Comparison of ENCODE assay signal across 1 cellular context in the genomic region with DNA sequence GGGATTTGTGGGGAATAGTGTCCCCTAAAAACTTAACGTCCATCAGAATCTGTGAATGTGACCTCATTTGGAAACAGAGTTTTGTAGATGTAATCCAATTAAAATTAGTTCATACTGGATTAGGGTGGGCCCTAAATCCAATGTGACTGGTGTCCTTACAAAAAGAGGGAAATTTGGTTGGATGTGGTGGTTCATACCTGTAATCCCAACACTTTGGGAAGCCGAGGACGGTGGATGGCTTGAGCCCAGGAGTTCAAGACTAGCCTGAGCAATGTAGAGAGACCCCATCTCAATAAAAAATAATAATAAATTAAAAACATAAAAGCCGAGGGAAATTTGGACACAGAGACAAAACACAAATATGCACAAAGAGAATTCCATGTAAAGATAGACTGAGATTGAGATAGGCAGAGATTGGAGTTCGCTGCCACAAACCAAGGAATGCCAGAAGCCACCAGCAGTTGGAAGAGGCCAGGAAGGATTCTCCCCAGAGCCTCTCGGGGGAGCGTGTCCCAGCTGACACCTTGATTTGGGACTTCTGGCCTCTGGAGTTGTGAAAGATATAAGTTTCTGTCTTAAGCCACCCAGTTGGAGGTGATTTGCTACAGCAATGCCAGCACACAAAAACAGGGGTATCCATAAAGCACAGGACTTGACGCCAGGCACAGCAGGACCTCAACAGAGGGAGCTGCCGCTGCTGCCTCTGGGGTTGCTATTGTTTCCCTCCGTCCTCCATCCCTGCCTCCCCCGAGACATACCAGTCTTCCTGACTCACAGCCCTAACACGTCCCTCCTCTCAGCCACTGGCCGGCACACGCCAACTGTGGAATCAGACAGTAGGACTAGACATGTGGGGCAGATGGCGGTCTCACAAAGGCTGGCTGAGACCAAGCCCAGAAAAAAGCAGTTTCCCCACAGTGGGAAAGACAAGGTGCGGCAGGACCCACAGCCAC.
TF ChIP-seq lines count a peak whose summit lies in the region.

No MANE protein-coding gene starts in this region.

TF ChIP-seq in HepG2, 621 proteins besides CTCF, POLR2A, EP300 and RAD21 (continued from another document and continues in another):
- TF ChIP-seq, protein P1, sequence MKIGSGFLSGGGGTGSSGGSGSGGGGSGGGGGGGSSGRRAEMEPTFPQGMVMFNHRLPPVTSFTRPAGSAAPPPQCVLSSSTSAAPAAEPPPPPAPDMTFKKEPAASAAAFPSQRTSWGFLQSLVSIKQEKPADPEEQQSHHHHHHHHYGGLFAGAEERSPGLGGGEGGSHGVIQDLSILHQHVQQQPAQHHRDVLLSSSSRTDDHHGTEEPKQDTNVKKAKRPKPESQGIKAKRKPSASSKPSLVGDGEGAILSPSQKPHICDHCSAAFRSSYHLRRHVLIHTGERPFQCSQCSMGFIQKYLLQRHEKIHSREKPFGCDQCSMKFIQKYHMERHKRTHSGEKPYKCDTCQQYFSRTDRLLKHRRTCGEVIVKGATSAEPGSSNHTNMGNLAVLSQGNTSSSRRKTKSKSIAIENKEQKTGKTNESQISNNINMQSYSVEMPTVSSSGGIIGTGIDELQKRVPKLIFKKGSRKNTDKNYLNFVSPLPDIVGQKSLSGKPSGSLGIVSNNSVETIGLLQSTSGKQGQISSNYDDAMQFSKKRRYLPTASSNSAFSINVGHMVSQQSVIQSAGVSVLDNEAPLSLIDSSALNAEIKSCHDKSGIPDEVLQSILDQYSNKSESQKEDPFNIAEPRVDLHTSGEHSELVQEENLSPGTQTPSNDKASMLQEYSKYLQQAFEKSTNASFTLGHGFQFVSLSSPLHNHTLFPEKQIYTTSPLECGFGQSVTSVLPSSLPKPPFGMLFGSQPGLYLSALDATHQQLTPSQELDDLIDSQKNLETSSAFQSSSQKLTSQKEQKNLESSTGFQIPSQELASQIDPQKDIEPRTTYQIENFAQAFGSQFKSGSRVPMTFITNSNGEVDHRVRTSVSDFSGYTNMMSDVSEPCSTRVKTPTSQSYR (CRISPR knock-in tag; IDR thresholded peaks at IDR 0.05; ENCODE audit: borderline replicate concordance): no peak
- TF ChIP-seq SMAD3 (CRISPR knock-in tag; IDR thresholded peaks at IDR 0.05): no peak
- TF ChIP-seq IKZF4 (CRISPR knock-in tag; IDR thresholded peaks at IDR 0.05; ENCODE audit: borderline replicate concordance, low read depth, not compliant biosample characterization): no peak
- TF ChIP-seq, protein P2, sequence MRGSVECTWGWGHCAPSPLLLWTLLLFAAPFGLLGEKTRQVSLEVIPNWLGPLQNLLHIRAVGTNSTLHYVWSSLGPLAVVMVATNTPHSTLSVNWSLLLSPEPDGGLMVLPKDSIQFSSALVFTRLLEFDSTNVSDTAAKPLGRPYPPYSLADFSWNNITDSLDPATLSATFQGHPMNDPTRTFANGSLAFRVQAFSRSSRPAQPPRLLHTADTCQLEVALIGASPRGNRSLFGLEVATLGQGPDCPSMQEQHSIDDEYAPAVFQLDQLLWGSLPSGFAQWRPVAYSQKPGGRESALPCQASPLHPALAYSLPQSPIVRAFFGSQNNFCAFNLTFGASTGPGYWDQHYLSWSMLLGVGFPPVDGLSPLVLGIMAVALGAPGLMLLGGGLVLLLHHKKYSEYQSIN (CRISPR knock-in tag; IDR thresholded peaks at IDR 0.05; ENCODE audit: borderline replicate concordance): no peak
- TF ChIP-seq FOXK1 (CRISPR knock-in tag; IDR thresholded peaks at IDR 0.05; ENCODE audit: borderline replicate concordance, low read depth): no peak
- no peak for TF ChIP-seq RAD51 (IDR thresholded peaks at IDR 0.05; ENCODE audit: borderline replicate concordance)
- TF ChIP-seq ZNF547 (CRISPR knock-in tag; IDR thresholded peaks at IDR 0.05): no peak
- TF ChIP-seq, protein P3, sequence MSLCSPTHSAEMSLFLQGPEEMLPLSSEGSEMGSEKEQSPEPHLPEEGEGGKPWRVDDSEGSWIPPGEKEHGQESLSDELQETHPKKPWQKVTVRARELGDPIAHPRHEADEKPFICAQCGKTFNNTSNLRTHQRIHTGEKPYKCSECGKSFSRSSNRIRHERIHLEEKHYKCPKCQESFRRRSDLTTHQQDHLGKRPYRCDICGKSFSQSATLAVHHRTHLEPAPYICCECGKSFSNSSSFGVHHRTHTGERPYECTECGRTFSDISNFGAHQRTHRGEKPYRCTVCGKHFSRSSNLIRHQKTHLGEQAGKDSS (CRISPR knock-in tag; IDR thresholded peaks at IDR 0.05; ENCODE audit: borderline replicate concordance, low read depth): no peak
- TF ChIP-seq, protein P4, sequence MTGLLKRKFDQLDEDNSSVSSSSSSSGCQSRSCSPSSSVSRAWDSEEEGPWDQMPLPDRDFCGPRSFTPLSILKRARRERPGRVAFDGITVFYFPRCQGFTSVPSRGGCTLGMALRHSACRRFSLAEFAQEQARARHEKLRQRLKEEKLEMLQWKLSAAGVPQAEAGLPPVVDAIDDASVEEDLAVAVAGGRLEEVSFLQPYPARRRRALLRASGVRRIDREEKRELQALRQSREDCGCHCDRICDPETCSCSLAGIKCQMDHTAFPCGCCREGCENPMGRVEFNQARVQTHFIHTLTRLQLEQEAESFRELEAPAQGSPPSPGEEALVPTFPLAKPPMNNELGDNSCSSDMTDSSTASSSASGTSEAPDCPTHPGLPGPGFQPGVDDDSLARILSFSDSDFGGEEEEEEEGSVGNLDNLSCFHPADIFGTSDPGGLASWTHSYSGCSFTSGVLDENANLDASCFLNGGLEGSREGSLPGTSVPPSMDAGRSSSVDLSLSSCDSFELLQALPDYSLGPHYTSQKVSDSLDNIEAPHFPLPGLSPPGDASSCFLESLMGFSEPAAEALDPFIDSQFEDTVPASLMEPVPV (CRISPR knock-in tag; IDR thresholded peaks at IDR 0.05): no peak
- TF ChIP-seq ZNF572 (CRISPR knock-in tag; IDR thresholded peaks at IDR 0.05): no peak
- TF ChIP-seq, protein P5, sequence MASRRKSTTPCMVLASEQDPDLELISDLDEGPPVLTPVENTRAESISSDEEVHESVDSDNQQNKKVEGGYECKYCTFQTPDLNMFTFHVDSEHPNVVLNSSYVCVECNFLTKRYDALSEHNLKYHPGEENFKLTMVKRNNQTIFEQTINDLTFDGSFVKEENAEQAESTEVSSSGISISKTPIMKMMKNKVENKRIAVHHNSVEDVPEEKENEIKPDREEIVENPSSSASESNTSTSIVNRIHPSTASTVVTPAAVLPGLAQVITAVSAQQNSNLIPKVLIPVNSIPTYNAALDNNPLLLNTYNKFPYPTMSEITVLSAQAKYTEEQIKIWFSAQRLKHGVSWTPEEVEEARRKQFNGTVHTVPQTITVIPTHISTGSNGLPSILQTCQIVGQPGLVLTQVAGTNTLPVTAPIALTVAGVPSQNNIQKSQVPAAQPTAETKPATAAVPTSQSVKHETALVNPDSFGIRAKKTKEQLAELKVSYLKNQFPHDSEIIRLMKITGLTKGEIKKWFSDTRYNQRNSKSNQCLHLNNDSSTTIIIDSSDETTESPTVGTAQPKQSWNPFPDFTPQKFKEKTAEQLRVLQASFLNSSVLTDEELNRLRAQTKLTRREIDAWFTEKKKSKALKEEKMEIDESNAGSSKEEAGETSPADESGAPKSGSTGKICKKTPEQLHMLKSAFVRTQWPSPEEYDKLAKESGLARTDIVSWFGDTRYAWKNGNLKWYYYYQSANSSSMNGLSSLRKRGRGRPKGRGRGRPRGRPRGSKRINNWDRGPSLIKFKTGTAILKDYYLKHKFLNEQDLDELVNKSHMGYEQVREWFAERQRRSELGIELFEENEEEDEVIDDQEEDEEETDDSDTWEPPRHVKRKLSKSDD (CRISPR knock-in tag; IDR thresholded peaks at IDR 0.05; ENCODE audit: low read depth): no peak
- no peak for TF ChIP-seq RFXAP (CRISPR knock-in tag; IDR thresholded peaks at IDR 0.05; ENCODE audit: borderline replicate concordance)
- no peak for TF ChIP-seq MATR3 (CRISPR knock-in tag; IDR thresholded peaks at IDR 0.05)
- no peak for TF ChIP-seq NONO (IDR thresholded peaks at IDR 0.05)
- no peak; the same call in 1 of the 2 replicates for TF ChIP-seq NONO (CRISPR knock-in tag; conservative IDR thresholded peaks at IDR 0.05)
- no peak for TF ChIP-seq MBNL3 (CRISPR knock-in tag; conservative IDR thresholded peaks at IDR 0.05)
- peak; percentile 6; the same call in 1 of the 2 replicates for TF ChIP-seq KDM1A (CRISPR knock-in tag; IDR thresholded peaks at IDR 0.05)
- TF ChIP-seq, protein P6, sequence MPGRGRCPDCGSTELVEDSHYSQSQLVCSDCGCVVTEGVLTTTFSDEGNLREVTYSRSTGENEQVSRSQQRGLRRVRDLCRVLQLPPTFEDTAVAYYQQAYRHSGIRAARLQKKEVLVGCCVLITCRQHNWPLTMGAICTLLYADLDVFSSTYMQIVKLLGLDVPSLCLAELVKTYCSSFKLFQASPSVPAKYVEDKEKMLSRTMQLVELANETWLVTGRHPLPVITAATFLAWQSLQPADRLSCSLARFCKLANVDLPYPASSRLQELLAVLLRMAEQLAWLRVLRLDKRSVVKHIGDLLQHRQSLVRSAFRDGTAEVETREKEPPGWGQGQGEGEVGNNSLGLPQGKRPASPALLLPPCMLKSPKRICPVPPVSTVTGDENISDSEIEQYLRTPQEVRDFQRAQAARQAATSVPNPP (CRISPR knock-in tag; IDR thresholded peaks at IDR 0.05): no peak
- TF ChIP-seq NAIF1 (CRISPR knock-in tag; IDR thresholded peaks at IDR 0.05; ENCODE audit: borderline replicate concordance): no peak
- TF ChIP-seq SMARCC2 (IDR thresholded peaks at IDR 0.05): no peak
- TF ChIP-seq GLI4 (CRISPR knock-in tag; IDR thresholded peaks at IDR 0.05; ENCODE audit: borderline replicate concordance): peak; percentile 45; the same call in 1 of the 2 replicates
- TF ChIP-seq, protein P7, sequence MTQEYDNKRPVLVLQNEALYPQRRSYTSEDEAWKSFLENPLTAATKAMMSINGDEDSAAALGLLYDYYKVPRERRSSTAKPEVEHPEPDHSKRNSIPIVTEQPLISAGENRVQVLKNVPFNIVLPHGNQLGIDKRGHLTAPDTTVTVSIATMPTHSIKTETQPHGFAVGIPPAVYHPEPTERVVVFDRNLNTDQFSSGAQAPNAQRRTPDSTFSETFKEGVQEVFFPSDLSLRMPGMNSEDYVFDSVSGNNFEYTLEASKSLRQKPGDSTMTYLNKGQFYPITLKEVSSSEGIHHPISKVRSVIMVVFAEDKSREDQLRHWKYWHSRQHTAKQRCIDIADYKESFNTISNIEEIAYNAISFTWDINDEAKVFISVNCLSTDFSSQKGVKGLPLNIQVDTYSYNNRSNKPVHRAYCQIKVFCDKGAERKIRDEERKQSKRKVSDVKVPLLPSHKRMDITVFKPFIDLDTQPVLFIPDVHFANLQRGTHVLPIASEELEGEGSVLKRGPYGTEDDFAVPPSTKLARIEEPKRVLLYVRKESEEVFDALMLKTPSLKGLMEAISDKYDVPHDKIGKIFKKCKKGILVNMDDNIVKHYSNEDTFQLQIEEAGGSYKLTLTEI (CRISPR knock-in tag; conservative IDR thresholded peaks at IDR 0.05): no peak
- TF ChIP-seq, protein P8, sequence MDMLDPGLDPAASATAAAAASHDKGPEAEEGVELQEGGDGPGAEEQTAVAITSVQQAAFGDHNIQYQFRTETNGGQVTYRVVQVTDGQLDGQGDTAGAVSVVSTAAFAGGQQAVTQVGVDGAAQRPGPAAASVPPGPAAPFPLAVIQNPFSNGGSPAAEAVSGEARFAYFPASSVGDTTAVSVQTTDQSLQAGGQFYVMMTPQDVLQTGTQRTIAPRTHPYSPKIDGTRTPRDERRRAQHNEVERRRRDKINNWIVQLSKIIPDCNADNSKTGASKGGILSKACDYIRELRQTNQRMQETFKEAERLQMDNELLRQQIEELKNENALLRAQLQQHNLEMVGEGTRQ (IDR thresholded peaks at IDR 0.05; ENCODE audit: low read depth, low read length): no peak
- TF ChIP-seq, protein P8 (CRISPR knock-in tag; IDR thresholded peaks at IDR 0.05; ENCODE audit: borderline replicate concordance): no peak
- TF ChIP-seq, protein P9, sequence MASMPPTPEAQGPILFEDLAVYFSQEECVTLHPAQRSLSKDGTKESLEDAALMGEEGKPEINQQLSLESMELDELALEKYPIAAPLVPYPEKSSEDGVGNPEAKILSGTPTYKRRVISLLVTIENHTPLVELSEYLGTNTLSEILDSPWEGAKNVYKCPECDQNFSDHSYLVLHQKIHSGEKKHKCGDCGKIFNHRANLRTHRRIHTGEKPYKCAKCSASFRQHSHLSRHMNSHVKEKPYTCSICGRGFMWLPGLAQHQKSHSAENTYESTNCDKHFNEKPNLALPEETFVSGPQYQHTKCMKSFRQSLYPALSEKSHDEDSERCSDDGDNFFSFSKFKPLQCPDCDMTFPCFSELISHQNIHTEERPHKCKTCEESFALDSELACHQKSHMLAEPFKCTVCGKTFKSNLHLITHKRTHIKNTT (CRISPR knock-in tag; IDR thresholded peaks at IDR 0.05): no peak
- TF ChIP-seq CREM (IDR thresholded peaks at IDR 0.05): no peak
- TF ChIP-seq CREM (CRISPR knock-in tag; IDR thresholded peaks at IDR 0.05): no peak
- TF ChIP-seq POLR2G (IDR thresholded peaks at IDR 0.05; ENCODE audit: low read depth, low read length): peak; percentile 42; the same call in 1 of the 2 replicates
- TF ChIP-seq TMF1 (CRISPR knock-in tag; IDR thresholded peaks at IDR 0.05; ENCODE audit: low read depth): no peak
- TF ChIP-seq POLR2AphosphoS2 (IDR thresholded peaks at IDR 0.05; ENCODE audit: low read depth, low read length): no peak
- no peak for TF ChIP-seq MXI1 (IDR thresholded peaks at IDR 0.05; ENCODE audit: borderline replicate concordance, low read depth, low read length)
- TF ChIP-seq, protein P10, sequence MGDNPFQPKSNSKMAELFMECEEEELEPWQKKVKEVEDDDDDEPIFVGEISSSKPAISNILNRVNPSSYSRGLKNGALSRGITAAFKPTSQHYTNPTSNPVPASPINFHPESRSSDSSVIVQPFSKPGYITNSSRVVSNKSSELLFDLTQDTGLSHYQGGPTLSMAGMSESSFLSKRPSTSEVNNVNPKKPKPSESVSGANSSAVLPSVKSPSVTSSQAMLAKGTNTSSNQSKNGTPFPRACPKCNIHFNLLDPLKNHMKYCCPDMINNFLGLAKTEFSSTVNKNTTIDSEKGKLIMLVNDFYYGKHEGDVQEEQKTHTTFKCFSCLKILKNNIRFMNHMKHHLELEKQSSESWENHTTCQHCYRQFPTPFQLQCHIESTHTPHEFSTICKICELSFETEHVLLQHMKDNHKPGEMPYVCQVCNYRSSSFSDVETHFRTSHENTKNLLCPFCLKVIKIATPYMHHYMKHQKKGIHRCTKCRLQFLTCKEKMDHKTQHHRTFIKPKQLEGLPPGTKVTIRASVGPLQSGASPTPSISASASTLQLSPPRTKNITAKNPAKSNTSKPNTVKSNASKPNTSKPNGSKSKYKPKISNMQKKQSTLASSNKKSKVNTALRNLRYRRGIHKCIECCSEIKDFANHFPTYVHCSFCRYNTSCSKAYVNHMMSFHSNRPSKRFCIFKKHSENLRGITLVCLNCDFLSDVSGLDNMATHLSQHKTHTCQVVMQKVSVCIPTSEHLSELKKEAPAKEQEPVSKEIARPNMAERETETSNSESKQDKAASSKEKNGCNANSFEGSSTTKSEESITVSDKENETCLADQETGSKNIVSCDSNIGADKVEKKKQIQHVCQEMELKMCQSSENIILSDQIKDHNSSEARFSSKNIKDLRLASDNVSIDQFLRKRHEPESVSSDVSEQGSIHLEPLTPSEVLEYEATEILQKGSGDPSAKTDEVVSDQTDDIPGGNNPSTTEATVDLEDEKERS (CRISPR knock-in tag; IDR thresholded peaks at IDR 0.05): peak; percentile 23; the same call in 1 of the 2 replicates
- TF ChIP-seq ZFP82 (CRISPR knock-in tag; IDR thresholded peaks at IDR 0.05; ENCODE audit: borderline replicate concordance): no peak
- no peak for TF ChIP-seq ZBTB7B (CRISPR knock-in tag; IDR thresholded peaks at IDR 0.05)
- TF ChIP-seq FOXO1 (CRISPR knock-in tag; IDR thresholded peaks at IDR 0.05): no peak
